In the genomic region with DNA sequence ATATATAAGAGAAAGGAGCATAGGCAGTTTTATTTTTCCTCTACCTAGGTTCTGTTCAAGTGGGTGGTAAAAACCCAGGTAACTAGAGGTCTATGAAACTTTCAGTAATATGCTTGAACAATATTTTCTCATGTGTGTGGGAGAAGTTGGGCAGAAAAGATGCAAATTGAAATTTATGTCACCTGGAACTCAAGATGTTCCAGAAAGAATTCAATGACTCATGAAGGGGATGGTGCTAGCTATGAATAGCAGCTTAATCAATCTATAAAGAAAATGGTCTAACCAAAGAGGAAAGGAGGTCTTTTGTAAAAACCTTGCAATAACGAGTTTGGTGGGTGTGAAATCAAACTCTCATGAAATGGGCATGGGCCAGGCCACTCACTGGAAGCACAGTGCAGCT, we compare ENCODE assay signal across 15 cellular contexts.
"Had no signal": no experiment of that assay in that cellular context is flagged by ENCODE, and none has a peak within 500 bp of the region (broad histone marks: within the 10 kb centered on the region; RNA-seq: fewer than 3 reads in every experiment).

No MANE protein-coding gene starts in this region.

- H3K4me3 Mint-ChIP-seq: activated naive CD8-positive, alpha-beta T cell treated with anti-CD3 and anti-CD28 coated beads, Interleukin-2, amount 10 ng/mL, durations not matched to agents 7 days and 5 days; effector memory CD8-positive, alpha-beta T cell; immature natural killer cell; nephron; type B pancreatic cell had no signal

- H3K27me3 ChIP-seq: body of pancreas, sigmoid colon, testis had no signal

- H3K27ac Mint-ChIP-seq: activated naive CD8-positive, alpha-beta T cell treated with anti-CD3 and anti-CD28 coated beads, Interleukin-2, amount 10 ng/mL, durations not matched to agents 7 days and 5 days; effector memory CD8-positive, alpha-beta T cell; immature natural killer cell; nephron; type B pancreatic cell had no signal

- H3K9me3 Mint-ChIP-seq: effector memory CD8-positive, alpha-beta T cell; nephron; type B pancreatic cell had no signal

- H3K27ac ChIP-seq: body of pancreas, left ventricle myocardium inferior, parathyroid adenoma, sigmoid colon, SK-N-MC, testis had no signal

- ATAC-seq: body of pancreas; effector memory CD8-positive, alpha-beta T cell had no signal

- H3K4me1 ChIP-seq: body of pancreas, left ventricle myocardium inferior, parathyroid adenoma, sigmoid colon, testis had no signal

- DNase-seq: activated CD4-positive, alpha-beta T cell treated with anti-CD3 and anti-CD28 coated beads, Interleukin-2, amount 50 U/mL, for 4 hours; activated naive CD8-positive, alpha-beta T cell treated with anti-CD3 and anti-CD28 coated beads, Interleukin-2, amount 10 ng/mL, durations not matched to agents 7 days and 5 days; body of pancreas; effector memory CD8-positive, alpha-beta T cell; immature natural killer cell; kidney glomerular epithelial cell; left ventricle myocardium inferior; mammary epithelial cell; midbrain; sigmoid colon; testis had no signal

- H3K36me3 Mint-ChIP-seq: type B pancreatic cell had no signal

- H3K27me3 Mint-ChIP-seq: activated naive CD8-positive, alpha-beta T cell treated with anti-CD3 and anti-CD28 coated beads, Interleukin-2, amount 10 ng/mL, durations not matched to agents 7 days and 5 days; effector memory CD8-positive, alpha-beta T cell; type B pancreatic cell had no signal

- H3K4me1 Mint-ChIP-seq: activated naive CD8-positive, alpha-beta T cell treated with anti-CD3 and anti-CD28 coated beads, Interleukin-2, amount 10 ng/mL, durations not matched to agents 7 days and 5 days; immature natural killer cell had no signal

- H3K36me3 ChIP-seq: left ventricle myocardium inferior, sigmoid colon had no signal

- H3K9me3 ChIP-seq: body of pancreas, left ventricle myocardium inferior, sigmoid colon, testis had no signal

- H3K4me3 ChIP-seq: body of pancreas, left ventricle myocardium inferior, sigmoid colon, SK-N-MC, testis had no signal
